15 cellular contexts compared by ENCODE assay signal in genomic region chr2:95729556-95729955, GRCh38.
"Had no signal": no experiment of that assay in that cellular context is flagged by ENCODE, and none has a peak within 500 bp of the region (broad histone marks: within the 10 kb centered on the region; RNA-seq: fewer than 3 reads in every experiment).

No MANE protein-coding gene starts in this region.

- H3K4me3 ChIP-seq: neural progenitor cell, ovary, right atrium auricular region, skin epidermis, smooth muscle cell, spleen, suprapubic skin, testis, tibial artery, transverse colon, upper lobe of right lung, uterus had no signal

- H3K9ac ChIP-seq: neural progenitor cell, parathyroid adenoma had no signal

- H3K9me3 ChIP-seq: ovary, right atrium auricular region, spleen, suprapubic skin, testis, tibial artery, transverse colon, upper lobe of right lung, uterus had no signal

- ATAC-seq: natural killer cell; stimulated activated naive CD8-positive, alpha-beta T cell treated with anti-CD3 and anti-CD28 coated beads, Interleukin-15, Interleukin-2, amounts not matched to agents 100 U/mL and 50 U/mL, for 24 hours had no signal

- H2AFZ ChIP-seq: neural progenitor cell had no signal

- H3K4me2 ChIP-seq: neural progenitor cell, smooth muscle cell had no signal

- H3K27ac ChIP-seq: neural progenitor cell, ovary, parathyroid adenoma, right atrium auricular region, skin epidermis, spleen, suprapubic skin, testis, tibial artery, transverse colon, upper lobe of right lung, uterus had no signal

- H3K4me1 ChIP-seq: neural progenitor cell, parathyroid adenoma, right atrium auricular region, suprapubic skin, testis, tibial artery, transverse colon, upper lobe of right lung, uterus had no signal

- H3K27me3 ChIP-seq: neural progenitor cell, ovary, right atrium auricular region, spleen, suprapubic skin, testis, transverse colon, upper lobe of right lung, uterus had no signal

- H3K36me3 ChIP-seq: neural progenitor cell, ovary, right atrium auricular region, spleen, suprapubic skin, tibial artery, transverse colon, upper lobe of right lung, uterus had no signal

- DNase-seq: natural killer cell, spleen, upper lobe of right lung had no signal

- H3K79me2 ChIP-seq: parathyroid adenoma had no signal
